9 cellular contexts compared by ENCODE assay signal in genomic region chr17:6936370-6937028, GRCh38. TPM values are rescaled to one million over a fixed set of nuclear protein-coding genes. Genes with fewer than 3 reads are reported as not detected.
DNase-seq lines count a peak whose midpoint lies in the region; TF ChIP-seq lines count a peak whose summit lies in the region.
"Had no signal": no experiment of that assay in that cellular context is flagged by ENCODE, and none has a peak within 500 bp of the region (broad histone marks: within the 10 kb centered on the region; RNA-seq: fewer than 3 reads in every experiment).

No MANE protein-coding gene starts in this region.

- no peaks in the 10 kb centered on the region for H3K36me3 ChIP-seq in thyroid gland

- H3K27me3 ChIP-seq in AG04450 (ENCODE audit: control insufficient read depth, insufficient read depth, low read length) = no peaks in the 10 kb centered on the region
- no peaks in the 10 kb centered on the region for H3K27me3 ChIP-seq in thyroid gland
- H3K27me3 ChIP-seq in H9 (ENCODE audit: insufficient read depth, low read length) = no peaks in the 10 kb centered on the region

- H3K27ac Mint-ChIP-seq in H9 = no peak overlapping the region

- DNase-seq in AG04450 (ENCODE audit: low read depth, low spot score) = no peak
- peak; percentile 41 for DNase-seq in LoVo (ENCODE audit: low spot score)
- DNase-seq in cardiac fibroblast (ENCODE audit: low read depth in 2 of 2) = peak; percentile 27 to 58
- peak; percentile 80 for DNase-seq in medulla oblongata (ENCODE audit: extremely low spot score)
- DNase-seq in thyroid gland = no peak
- no peak for DNase-seq in HEK293T (ENCODE audit: extremely low spot score)
- no peak for DNase-seq in retina
- DNase-seq in H9 = no peak

- peaks cover 9 to 12% of the 10 kb centered on the region in 2 experiments; a peak in 4 of 5 replicates for H3K9me3 Mint-ChIP-seq in H9

- H2BK20ac ChIP-seq in H9 (ENCODE audit: low read depth, low read length, poor library complexity, severe bottlenecking) = no peak overlapping the region

- no peaks in the 10 kb centered on the region for H4K20me1 ChIP-seq in H9 (ENCODE audit: control insufficient read depth, insufficient read depth, insufficient read length)

- H3K27ac ChIP-seq in AG04450 (ENCODE audit: low read depth, low read length) = no peak overlapping the region
- H3K27ac ChIP-seq in thyroid gland = no peak overlapping the region
- no peak overlapping the region for H3K27ac ChIP-seq in H9 (ENCODE audit: insufficient read length, low read depth, low read length)

- H4K91ac ChIP-seq in H9 (ENCODE audit: insufficient read length, low read depth, low read length) = no peak overlapping the region

- H2AFZ ChIP-seq in H9 (ENCODE audit: low read length) = no peak overlapping the region

- POLR2A ChIA-PET in AG04450 (lab: Yijun Ruan, JAX) (no interaction called here), HEK293T (lab: Yijun Ruan, JAX) (no interaction called here)

- TF ChIP-seq POLR2A in thyroid gland (IDR thresholded peaks at IDR 0.05) = peak in 1 of 2 donors; percentile 16

- H3K79me1 ChIP-seq in H9 (ENCODE audit: insufficient read depth, low read depth, low read length, poor library complexity, severe bottlenecking) = no peaks in the 10 kb centered on the region

- no peak overlapping the region for H4K8ac ChIP-seq in H9 (replicated peaks; ENCODE audit: insufficient read length, low read depth, low read length)

- H3K79me2 ChIP-seq in H9 (ENCODE audit: insufficient read depth, low read length) = no peaks in the 10 kb centered on the region

- H3K4me3 ChIP-seq in AG04450 (ENCODE audit: low read depth, low read length) = peak overlapping the region; percentile 34; the same call in 1 of the 2 replicates
- H3K4me3 ChIP-seq in cardiac fibroblast (replicated peaks in 1 of 2; ENCODE audit: low read depth in 2 of 2, low read length in 2 of 2) = peak overlapping the region; percentile 36 to 54
- H3K4me3 ChIP-seq in thyroid gland (replicated peaks in 1 of 3) = no peak overlapping the region

- H3K23ac ChIP-seq in H9 (ENCODE audit: insufficient read length, low read depth, low read length) = no peak overlapping the region

- H2BK15ac ChIP-seq in H9 (ENCODE audit: low read depth, low read length) = no peak overlapping the region

- intact Hi-C loops in thyroid gland (cut with DNase I) = no loop called here

- H2BK120ac ChIP-seq in H9 (ENCODE audit: low read depth, low read length, poor library complexity, severe bottlenecking) = no peak overlapping the region

- no peak for TF ChIP-seq CTCF in AG04450 (IDR thresholded peaks at IDR 0.05; ENCODE audit: low read depth, low read length)
- no peak for TF ChIP-seq CTCF in cardiac fibroblast (IDR thresholded peaks at IDR 0.05; ENCODE audit: low read depth, low read length)
- TF ChIP-seq CTCF in thyroid gland (IDR thresholded peaks at IDR 0.05) = no peak
- no peak for TF ChIP-seq CTCF in H9 (conservative IDR thresholded peaks at IDR 0.05)

- peaks cover 0 to 6% (median 5%) of the 10 kb centered on the region in 3 experiments; a peak in 3 of 7 replicates for H3K36me3 Mint-ChIP-seq in H9 (ENCODE audit: insufficient read depth in 1 of 3, low read depth in 3 of 3)

- no peak overlapping the region for H2BK5ac ChIP-seq in H9 (ENCODE audit: insufficient read length, low read length)

- no peak overlapping the region for H3K14ac ChIP-seq in H9 (ENCODE audit: insufficient read depth, low read length)

- H3K4me1 Mint-ChIP-seq in H9 = peaks cover 3 to 8% of the 10 kb centered on the region in 2 experiments; a peak in 3 of 4 replicates

- no peaks in the 10 kb centered on the region for H3K4me1 ChIP-seq in thyroid gland
- no peaks in the 10 kb centered on the region for H3K4me1 ChIP-seq in H9 (ENCODE audit: insufficient read depth, low read length)

- H3K9ac ChIP-seq in H9 (ENCODE audit: extremely low read depth, insufficient read length, low read length) = no peak overlapping the region

- peak overlapping the region in 1 of 2 experiments; percentile 26; a peak in 2 of 5 replicates for H3K4me3 Mint-ChIP-seq in H9

- no peak overlapping the region for H3K56ac ChIP-seq in H9 (ENCODE audit: insufficient read length, low read depth, low read length)

- CTCF ChIA-PET in AG04450 (lab: Charles Lee) = interaction anchor here (1.2 to 1.4 kb wide), 2 partner anchors 10 to 26 kb away, joined by 3 to 8 read pairs; no protein-coding TSS in a partner anchor
- CTCF ChIA-PET in HEK293T (lab: Yijun Ruan, JAX) = no interaction called here

- peaks cover 6% of the 10 kb centered on the region for H3K27me3 Mint-ChIP-seq in H9 (ENCODE audit: low read depth)

- H3K9me3 ChIP-seq in AG04450 (ENCODE audit: control insufficient read depth, insufficient read depth, low read length) (no peaks in the 10 kb centered on the region), thyroid gland (no peaks in the 10 kb centered on the region), H9 (ENCODE audit: control insufficient read depth, low read depth, low read length) (no peaks in the 10 kb centered on the region)

- H4K5ac ChIP-seq in H9 (ENCODE audit: insufficient read length, low read depth, low read length) = no peak overlapping the region

- 62 to 71% methylated on average over 8 of the region's 8 CpGs for WGBS in thyroid gland, 2 donors
- no CpG with 5 or more reads among the region's 8 CpGs for WGBS in H9 (ENCODE audit: extremely low coverage, insufficient read length, low lambda C conversion rate)

- no peak overlapping the region for H2AK5ac ChIP-seq in H9 (ENCODE audit: insufficient read length, low read length)

- H3K23me2 ChIP-seq in H9 (ENCODE audit: insufficient read length, low read depth, low read length, poor library complexity, severe bottlenecking) = no peaks in the 10 kb centered on the region

- H3K4me2 ChIP-seq in H9 (ENCODE audit: insufficient read depth, insufficient read length, low read length) = no peak overlapping the region

- H3K4ac ChIP-seq in H9 (ENCODE audit: low read depth, low read length) = no peak overlapping the region

- no peak overlapping the region for H2BK12ac ChIP-seq in H9 (ENCODE audit: insufficient read length, low read depth, low read length)

- H3K18ac ChIP-seq in H9 (ENCODE audit: insufficient read length, low read depth, low read length) = no peak overlapping the region

- H3T11ph ChIP-seq in H9 (ENCODE audit: low read length) = no peak overlapping the region

TF ChIP-seq in HEK293T, 16 proteins besides CTCF, POLR2A, EP300 and RAD21:
- TF ChIP-seq FOXM1 (IDR thresholded peaks at IDR 0.05; ENCODE audit: borderline replicate concordance) = no peak
- TF ChIP-seq NFRKB (IDR thresholded peaks at IDR 0.05) = no peak
- no peak for TF ChIP-seq TARDBP (IDR thresholded peaks at IDR 0.05)
- TF ChIP-seq ARNT (IDR thresholded peaks at IDR 0.05) = no peak
- no peak for TF ChIP-seq LEF1 (IDR thresholded peaks at IDR 0.05; ENCODE audit: borderline replicate concordance)
- TF ChIP-seq PKNOX1 (IDR thresholded peaks at IDR 0.05) = no peak
- no peak for TF ChIP-seq SUZ12 (IDR thresholded peaks at IDR 0.05)
- no peak for TF ChIP-seq FOXK2 (IDR thresholded peaks at IDR 0.05)
- no peak for TF ChIP-seq SP1 (IDR thresholded peaks at IDR 0.05)
- TF ChIP-seq ELF4 (IDR thresholded peaks at IDR 0.05) = no peak
- TF ChIP-seq FOXA1 (IDR thresholded peaks at IDR 0.05) = no peak
- TF ChIP-seq ZNF384 (IDR thresholded peaks at IDR 0.05) = no peak
- TF ChIP-seq L3MBTL2 (conservative IDR thresholded peaks at IDR 0.05) = no peak
- TF ChIP-seq HDGF (IDR thresholded peaks at IDR 0.05; ENCODE audit: borderline replicate concordance) = no peak
- no peak for TF ChIP-seq CTBP1 (IDR thresholded peaks at IDR 0.05; ENCODE audit: borderline replicate concordance)
TF ChIP-seq in HEK293T: peak in this region for 0.

RNA-seq across cellular contexts. Expression of gene ALOX12, which starts 59.4 kb away (rescaled TPM):
- not detected in 2 replicates for polyA plus RNA-seq in AG04450 (2011; rRNA removed)
- polyA minus RNA-seq in AG04450 (2011; rRNA and poly(A)+ RNA removed) = not detected in 2 replicates
- total RNA-seq in thyroid gland = not detected
- 0.81 and 1.9 TPM in 2 replicates for total RNA-seq in H9 (2021)
- total RNA-seq: pulmonary artery endothelial cell had no signal

Comparison
In these comparisons a context has a peak if more than half of its experiments do, and no peak if none do; other contexts are left out.
1. DNase-seq: peak in LoVo (single experiment), cardiac fibroblast (2 of 2) and medulla oblongata (single experiment); none in AG04450 (single experiment), thyroid gland (0 of 2), HEK293T (single experiment), retina (single experiment) and H9 (single experiment).
2. H3K4me3 ChIP-seq: peak in AG04450 (single experiment) and cardiac fibroblast (2 of 2); none in thyroid gland (0 of 3).